In genomic region chr12:6970096-6970527, GRCh38 we compare ENCODE assay signal across 6 cellular contexts. TPM values are rescaled to one million over a fixed set of nuclear protein-coding genes. Genes with fewer than 3 reads are reported as not detected.
DNase-seq lines count a peak whose midpoint lies in the region; ATAC-seq and TF ChIP-seq lines count a peak whose summit lies in the region.

No MANE protein-coding gene starts in this region.

- H3K4me3 ChIP-seq in PC-3 (ENCODE audit: low read length) (peak overlapping the region; percentile 98), transverse colon (peak overlapping the region; percentile 66 to 99 (median 80))

- DNase-seq in PC-3 (no peak), left cardiac atrium (peak; percentile 49), transverse colon (no peak), NCI-H2227 treated with DMSO at 0.1 percent for 48 hours (lab: John Stamatoyannopoulos, UW) (no peak)
- no peak for DNase-seq in stimulated activated CD4-positive, alpha-beta T cell treated with anti-CD3 and anti-CD28 coated beads, Interleukin-2, amount 100 ng/mL, for 48 hours

- H3K36me3 ChIP-seq in PC-3 (ENCODE audit: low read depth, low read length) (peaks cover 50% of the 10 kb centered on the region), transverse colon (peaks cover 0 to 24% (median 11%) of the 10 kb centered on the region in 4 donors)

- WGBS in transverse colon (ENCODE audit: low coverage in 1 of 2), 2 donors = 0 to 1% methylated on average over 12 to 29 of the region's 31 CpGs

- H3K27ac ChIP-seq in PC-3 (ENCODE audit: low read length) = peak overlapping the region; percentile 66
- peak overlapping the region; percentile 89 to 95 (median 95) for H3K27ac ChIP-seq in transverse colon

- intact Hi-C loops in PC-3 (cut with micrococcal nuclease) (loop anchor here (5.0 kb wide), 1 partner anchor 47 kb away; the partner anchor contains the start of gene LPCAT3), left cardiac atrium (cut with DNase I) (no loop called here), transverse colon (cut with DNase I; ENCODE audit: low total_unique reads) (no loop called here)

- peak overlapping the region; percentile 80 for H2AFZ ChIP-seq in PC-3 (ENCODE audit: low read length)

- TF ChIP-seq EP300 in transverse colon (IDR thresholded peaks at IDR 0.05; ENCODE audit: low read depth) = no peak

- H3K9ac ChIP-seq in PC-3 (ENCODE audit: low read length) = peak overlapping the region; percentile 100

- POLR2A ChIA-PET in PC-3 (lab: Charles Lee; ENCODE audit: unreplicated experiment) = no interaction called here

- TSS peak; percentile 32 for BruUV-seq in PC-3 (replicated peaks; lab: Mats Ljungman, UMichigan)

- CTCF ChIA-PET in PC-3 (lab: Charles Lee) = no interaction called here

- ATAC-seq in GM21367 (IDR thresholded peaks at IDR 0.05; ENCODE audit: unreplicated experiment) = peak; percentile 4
- peak; percentile 19 for ATAC-seq in PC-3
- peak; percentile 30 to 39 for ATAC-seq in left cardiac atrium

- no peaks in the 10 kb centered on the region for H3K9me2 ChIP-seq in PC-3 (replicated peaks; ENCODE audit: low read length)

- TF ChIP-seq CTCF in PC-3 (conservative IDR thresholded peaks at IDR 0.05; ENCODE audit: low read depth, low read length) = no peak
- no peak for TF ChIP-seq CTCF in transverse colon (IDR thresholded peaks at IDR 0.05)

- H3K9me3 ChIP-seq in PC-3 (ENCODE audit: low read length) = no peaks in the 10 kb centered on the region
- H3K9me3 ChIP-seq in transverse colon = no peaks in the 10 kb centered on the region

- no peak for TF ChIP-seq POLR2A in transverse colon (IDR thresholded peaks at IDR 0.05)

- peaks cover 4% of the 10 kb centered on the region for H3F3A ChIP-seq in PC-3 (ENCODE audit: low read length, unreplicated experiment)

- H3K79me2 ChIP-seq in PC-3 (ENCODE audit: low read length) = peaks cover 55% of the 10 kb centered on the region

- H3K4me2 ChIP-seq in PC-3 (ENCODE audit: low read length) = peak overlapping the region; percentile 100

- in situ Hi-C loops in transverse colon (cut with MboI; ENCODE audit: low pct_ligation_motif_present in 1 of 4, low pct_unique_long_range_greater_than_20kb in 1 of 4, low sequenced_read_pairs in 3 of 4) = no loop called here

- H3K4me1 ChIP-seq in PC-3 (ENCODE audit: insufficient read depth, low read length) (peaks cover 25% of the 10 kb centered on the region), transverse colon (peaks cover 20 to 49% (median 33%) of the 10 kb centered on the region in 4 donors)

- H3K27me3 ChIP-seq in PC-3 (ENCODE audit: low read length) (no peaks in the 10 kb centered on the region), transverse colon (no peaks in the 10 kb centered on the region)

- H4K20me1 ChIP-seq in PC-3 (ENCODE audit: low read length) = no peaks in the 10 kb centered on the region

RNA-seq across cellular contexts. Expression of gene PHB2, which starts 0.4 kb away (rescaled TPM):
- total RNA-seq in PC-3 (2014; rRNA removed) = 353 and 376 TPM in 2 replicates
- 100 to 1,000 TPM; 117 to 157 TPM for total RNA-seq in left cardiac atrium
- total RNA-seq in transverse colon = 100 to 1,000 TPM; 196 to 402 (median 263) TPM

RNA-seq across cellular contexts. Expression of gene EMG1, which starts 0.6 kb away (rescaled TPM):
- total RNA-seq in PC-3 (2014; rRNA removed) (40.7 and 44.3 TPM in 2 replicates), left cardiac atrium (10 to 100 TPM; 34.4 to 36.6 TPM), transverse colon (10 to 100 TPM in 3 of 4 donors, 1 to 10 TPM in 1; 5.6 to 30.6 (median 26.6) TPM)

RNA-seq across cellular contexts. Expression of gene PTPN6, which starts 19.0 kb away (rescaled TPM):
- 22.5 and 28.4 TPM in 2 replicates for total RNA-seq in PC-3 (2014; rRNA removed)
- 10 to 100 TPM; 13.0 to 18.9 TPM for total RNA-seq in left cardiac atrium
- 10 to 100 TPM; 21.7 to 49.0 (median 36.1) TPM for total RNA-seq in transverse colon

RNA-seq across cellular contexts. Expression of gene C12orf57, which starts 26.3 kb away (rescaled TPM):
- total RNA-seq in PC-3 (2014; rRNA removed) (125 and 130 TPM in 2 replicates), left cardiac atrium (100 to 1,000 TPM; 249 to 282 TPM), transverse colon (100 to 1,000 TPM; 303 to 452 (median 386) TPM)

RNA-seq across cellular contexts. Expression of gene RNU7-1, which starts 26.5 kb away (rescaled TPM):
- total RNA-seq in PC-3 (2014; rRNA removed) (not detected in 2 replicates), left cardiac atrium (not detected), transverse colon (not detected)
